8 cellular contexts compared by ENCODE assay signal in the genomic region with DNA sequence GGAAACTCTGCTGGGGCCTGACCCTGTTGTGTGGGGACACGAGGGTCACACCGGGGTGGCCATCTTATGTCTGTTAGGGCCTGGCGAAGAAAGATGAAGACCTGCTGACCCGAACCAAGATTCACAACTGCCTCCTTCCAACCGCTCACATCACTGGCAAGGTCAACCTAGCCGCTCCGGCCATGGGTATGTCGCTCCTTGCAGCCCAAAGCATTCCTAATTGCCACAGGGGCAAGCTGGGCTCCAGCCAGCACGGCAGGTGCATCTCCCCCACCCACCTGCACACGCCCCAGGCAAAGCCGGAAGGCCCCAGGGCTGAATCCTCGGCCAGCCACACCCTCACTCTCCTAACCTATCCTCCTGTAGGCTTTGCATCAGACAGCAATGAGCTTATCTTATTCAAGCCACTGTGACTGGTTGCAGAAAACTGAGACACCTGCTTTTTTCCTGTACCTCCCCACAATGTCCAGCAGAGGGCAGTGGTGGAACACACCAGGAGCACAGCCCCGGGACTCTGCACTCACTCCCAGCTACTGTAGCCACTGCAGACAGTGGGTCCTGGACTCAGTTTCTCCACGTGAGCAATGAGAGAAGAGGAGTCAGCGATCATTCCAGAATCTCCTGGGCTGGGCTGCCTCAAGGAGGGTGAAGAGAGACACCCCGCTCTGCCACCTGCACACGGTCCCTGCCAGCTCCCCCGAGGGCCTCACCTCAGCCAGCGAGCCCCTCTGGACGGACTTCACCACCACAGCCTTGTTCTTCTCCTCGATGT.
DNase-seq lines count a peak whose midpoint lies in the region; ATAC-seq and TF ChIP-seq lines count a peak whose summit lies in the region.

No MANE protein-coding gene starts in this region.

- peaks cover 4% of the 10 kb centered on the region for H3K4me1 Mint-ChIP-seq in activated T-cell treated with anti-CD3 and anti-CD28 coated beads, Interleukin-2, amount 50 U/mL, for 72 hours (ENCODE audit: low read depth)
- H3K4me1 Mint-ChIP-seq in neural crest cell, result peaks cover 13% of the 10 kb centered on the region

- peak; percentile 97 for TF ChIP-seq CTCF in neural crest cell (conservative IDR thresholded peaks at IDR 0.05)

- H3K36me3 Mint-ChIP-seq in activated T-cell treated with anti-CD3 and anti-CD28 coated beads, Interleukin-2, amount 50 U/mL, for 72 hours (ENCODE audit: insufficient read depth in 2 of 2), result peaks cover 13 to 17% of the 10 kb centered on the region in 2 donors
- H3K36me3 Mint-ChIP-seq in neural crest cell (ENCODE audit: low read depth), result peaks cover 36% of the 10 kb centered on the region

- peak overlapping the region; percentile 100 for H3K27ac ChIP-seq in substantia nigra (ENCODE audit: low read depth, low read length, poor library complexity, severe bottlenecking)

- in situ Hi-C loops in Caki2 (cut with HindIII; ENCODE audit: low pct_unique_long_range_greater_than_20kb, low sequenced_read_pairs), result no loop called here

- H3K27ac Mint-ChIP-seq in activated T-cell treated with anti-CD3 and anti-CD28 coated beads, Interleukin-2, amount 50 U/mL, for 72 hours, result peak overlapping the region; percentile 70
- H3K27ac Mint-ChIP-seq in neural crest cell (ENCODE audit: unreplicated experiment), result no peak overlapping the region

- no peaks in the 10 kb centered on the region for H3K27me3 Mint-ChIP-seq in activated T-cell treated with anti-CD3 and anti-CD28 coated beads, Interleukin-2, amount 50 U/mL, for 72 hours (ENCODE audit: low read depth)
- H3K27me3 Mint-ChIP-seq in neural crest cell (ENCODE audit: low read depth), result no peaks in the 10 kb centered on the region

- no peak overlapping the region for H3K4me3 Mint-ChIP-seq in activated T-cell treated with anti-CD3 and anti-CD28 coated beads, Interleukin-2, amount 50 U/mL, for 72 hours
- H3K4me3 Mint-ChIP-seq in neural crest cell, result peak overlapping the region; percentile 11

- DNase-seq in Caki2 (ENCODE audit: low read depth), result peak; percentile 62
- peak; percentile 69 for DNase-seq in Jurkat, Clone E6-1 (ENCODE audit: low read depth, low spot score)
- DNase-seq in RKO (ENCODE audit: low spot score), result peak; percentile 79
- DNase-seq in activated T-cell treated with anti-CD3 and anti-CD28 coated beads, Interleukin-2, amount 50 U/mL, for 72 hours, result peak; percentile 60 to 65
- DNase-seq in fibroblast of gingiva (ENCODE audit: low read depth), result peak; percentile 59
- peak; percentile 68 for DNase-seq in neural crest cell (ENCODE audit: low read depth, low spot score)
- peak in 48 of 49 donors; percentile 29 to 89 (median 67) for DNase-seq in substantia nigra (lab: John Stamatoyannopoulos, UW)

- H3K4me3 ChIP-seq in Jurkat, Clone E6-1 (ENCODE audit: low read length), result no peak overlapping the region

- H3K9me3 Mint-ChIP-seq in activated T-cell treated with anti-CD3 and anti-CD28 coated beads, Interleukin-2, amount 50 U/mL, for 72 hours, result no peaks in the 10 kb centered on the region
- H3K9me3 Mint-ChIP-seq in neural crest cell, result no peaks in the 10 kb centered on the region

- ATAC-seq in activated T-cell treated with anti-CD3 and anti-CD28 coated beads, Interleukin-2, amount 50 U/mL, for 72 hours (replicated peaks in 1 of 2), result peak; percentile 73 to 78
- no peak for ATAC-seq in GM21360 (IDR thresholded peaks at IDR 0.05; ENCODE audit: unreplicated experiment)
